Comparison of ENCODE assay signal across 20 cellular contexts in genomic region chr9:36974731-36975130, GRCh38. TPM values are rescaled to one million over a fixed set of nuclear protein-coding genes. Genes with fewer than 3 reads are reported as not detected.
DNase-seq lines count a peak whose midpoint lies in the region; ATAC-seq and TF ChIP-seq lines count a peak whose summit lies in the region.
"Had no signal": no experiment of that assay in that cellular context is flagged by ENCODE, and none has a peak within 500 bp of the region (broad histone marks: within the 10 kb centered on the region; RNA-seq: fewer than 3 reads in every experiment).

No MANE protein-coding gene starts in this region.

- WGBS in hepatocyte (ENCODE audit: low lambda C conversion rate, missing lambda C conversion rate), result 79% methylated on average over 6 of the region's 7 CpGs

- H2AFZ ChIP-seq in hepatocyte, result no peak overlapping the region

- CTCF ChIA-PET in WTC11 (lab: Charles Lee), result interaction anchor here (1.0 to 4.3 kb wide), 4 partner anchors 13 to 108 kb away, joined by 4 to 53 read pairs (median 5); no protein-coding TSS in a partner anchor

- no peak overlapping the region for H3K4me2 ChIP-seq in hepatocyte

- H3K4me3 ChIP-seq in cardiac muscle cell (no peak overlapping the region), hepatocyte (no peak overlapping the region)
- H3K4me3 ChIP-seq: esophagus squamous epithelium, left lung, psoas muscle had no signal

- no peak overlapping the region for H3K4me3 Mint-ChIP-seq in WTC11
- H3K4me3 Mint-ChIP-seq: activated CD4-positive, alpha-beta memory T cell treated with anti-CD3 and anti-CD28 coated beads, Interleukin-2, amount 10 ng/mL, durations not matched to agents 7 days and 5 days; activated T-helper 17 cell treated with anti-CD3 and anti-CD28 coated beads, Interleukin-2, amount 50 U/mL, for 72 hours had no signal

- POLR2A ChIA-PET in WTC11 (lab: Charles Lee), result no interaction called here

- H3K4me1 Mint-ChIP-seq in WTC11, result peaks cover 3% of the 10 kb centered on the region
- H3K4me1 Mint-ChIP-seq: activated CD4-positive, alpha-beta memory T cell treated with anti-CD3 and anti-CD28 coated beads, Interleukin-2, amount 10 ng/mL, durations not matched to agents 7 days and 5 days; activated T-helper 17 cell treated with anti-CD3 and anti-CD28 coated beads, Interleukin-2, amount 50 U/mL, for 72 hours had no signal

- no peak overlapping the region for H3K27ac Mint-ChIP-seq in WTC11
- H3K27ac Mint-ChIP-seq: activated CD4-positive, alpha-beta memory T cell treated with anti-CD3 and anti-CD28 coated beads, Interleukin-2, amount 10 ng/mL, durations not matched to agents 7 days and 5 days; activated T-helper 17 cell treated with anti-CD3 and anti-CD28 coated beads, Interleukin-2, amount 50 U/mL, for 72 hours had no signal

- no peak for DNase-seq in cardiac muscle cell (ENCODE audit: low read depth in 1 of 2, low spot score in 1 of 2)
- DNase-seq in left cardiac atrium, result no peak
- DNase-seq in WTC11 (ENCODE audit: low spot score), result no peak
- DNase-seq in islet precursor cell, result peak; percentile 41
- DNase-seq in NCI-H1048 (lab: John Stamatoyannopoulos, UW), result no peak
- no peak for DNase-seq in GDM1 (lab: John Stamatoyannopoulos, UW)
- DNase-seq in hepatocyte (ENCODE audit: low spot score), result no peak
- DNase-seq: activated CD4-positive, alpha-beta memory T cell treated with anti-CD3 and anti-CD28 coated beads, Interleukin-2, amount 10 ng/mL, durations not matched to agents 7 days and 5 days; amniotic stem cell; cortex of kidney; esophagus squamous epithelium; hippocampal formation; left lung; NCI-H2107; NCI-H774; psoas muscle; Right ventricle myocardium superior; substantia nigra had no signal

- H3K27ac ChIP-seq in cardiac muscle cell (no peak overlapping the region), hepatocyte (no peak overlapping the region)
- H3K27ac ChIP-seq: esophagus squamous epithelium, left lung, psoas muscle had no signal

- peak; percentile 32 for TF ChIP-seq CTCF in cardiac muscle cell (IDR thresholded peaks at IDR 0.05; ENCODE audit: low read depth, low read length)
- no peak for TF ChIP-seq CTCF in WTC11 (IDR thresholded peaks at IDR 0.05)
- no peak for TF ChIP-seq CTCF in hepatocyte (IDR thresholded peaks at IDR 0.05; ENCODE audit: poor library complexity)

- H3K9me3 Mint-ChIP-seq in WTC11, result no peaks in the 10 kb centered on the region
- H3K9me3 Mint-ChIP-seq: activated CD4-positive, alpha-beta memory T cell treated with anti-CD3 and anti-CD28 coated beads, Interleukin-2, amount 10 ng/mL, durations not matched to agents 7 days and 5 days; activated T-helper 17 cell treated with anti-CD3 and anti-CD28 coated beads, Interleukin-2, amount 50 U/mL, for 72 hours had no signal

- H3K79me2 ChIP-seq in hepatocyte, result no peaks in the 10 kb centered on the region

- H3K27me3 ChIP-seq in cardiac muscle cell (peaks cover 26% of the 10 kb centered on the region), hepatocyte (peaks cover 14% of the 10 kb centered on the region)

- no peaks in the 10 kb centered on the region for H3K9me3 ChIP-seq in cardiac muscle cell (ENCODE audit: low read depth)
- no peaks in the 10 kb centered on the region for H3K9me3 ChIP-seq in hepatocyte (ENCODE audit: low read depth)
- H3K9me3 ChIP-seq: esophagus squamous epithelium, left lung, psoas muscle had no signal

- no peaks in the 10 kb centered on the region for H3K36me3 ChIP-seq in cardiac muscle cell
- no peaks in the 10 kb centered on the region for H3K36me3 ChIP-seq in hepatocyte (replicated peaks; ENCODE audit: insufficient read depth, low read depth)
- H3K36me3 ChIP-seq: esophagus squamous epithelium, left lung had no signal

- H3K4me1 ChIP-seq in cardiac muscle cell (ENCODE audit: low read depth) (no peaks in the 10 kb centered on the region), hepatocyte (ENCODE audit: insufficient read depth) (no peaks in the 10 kb centered on the region)
- H3K4me1 ChIP-seq: left lung, psoas muscle had no signal

- intact Hi-C loops in left cardiac atrium (cut with DNase I), result no loop called here

- no peaks in the 10 kb centered on the region for H3K27me3 Mint-ChIP-seq in WTC11 (ENCODE audit: low read depth)

- no peaks in the 10 kb centered on the region for H3K36me3 Mint-ChIP-seq in WTC11

- H4K20me1 ChIP-seq in hepatocyte (ENCODE audit: insufficient read depth, poor library complexity, severe bottlenecking), result no peaks in the 10 kb centered on the region

- ATAC-seq in left cardiac atrium, result no peak
- peak; percentile 58 for ATAC-seq in WTC11
- ATAC-seq in HG03025 (IDR thresholded peaks at IDR 0.05; ENCODE audit: low FRiP score, unreplicated experiment), result no peak
- ATAC-seq: activated T-helper 17 cell treated with anti-CD3 and anti-CD28 coated beads, Interleukin-2, amount 50 U/mL, for 72 hours; left lung; psoas muscle had no signal

- H3K9me2 ChIP-seq in hepatocyte (replicated peaks; ENCODE audit: insufficient read depth), result no peaks in the 10 kb centered on the region

TF ChIP-seq in WTC11, 78 proteins besides CTCF, POLR2A, EP300 and RAD21:
- TF ChIP-seq KAT7 (CRISPR knock-in tag; IDR thresholded peaks at IDR 0.05; ENCODE audit: borderline replicate concordance) (no peak), ZNF423 (CRISPR knock-in tag; IDR thresholded peaks at IDR 0.05) (no peak), IRF1 (CRISPR knock-in tag; IDR thresholded peaks at IDR 0.05) (no peak), JAZF1 (CRISPR knock-in tag; IDR thresholded peaks at IDR 0.05) (no peak)

RNA-seq across cellular contexts. Expression of gene PAX5, which starts 59.3 kb away (rescaled TPM):
- total RNA-seq in cardiac muscle cell, result 0.88 TPM in 1 of 2 replicates, not detected in the other
- polyA plus RNA-seq in cardiac muscle cell, result 0.14 TPM in 1 of 2 replicates, not detected in the other
- under 1 TPM; 0.09 to 0.10 TPM for total RNA-seq in left cardiac atrium
- total RNA-seq in WTC11 (2021), result 3.5 to 6.6 TPM (median 4.4 TPM) in 3 replicates
- not detected in 2 replicates for total RNA-seq in hepatocyte
- polyA plus RNA-seq in hepatocyte, result not detected in 2 replicates
- total RNA-seq: Right ventricle myocardium superior had no signal
